9 cellular contexts compared by ENCODE assay signal in the genomic region with DNA sequence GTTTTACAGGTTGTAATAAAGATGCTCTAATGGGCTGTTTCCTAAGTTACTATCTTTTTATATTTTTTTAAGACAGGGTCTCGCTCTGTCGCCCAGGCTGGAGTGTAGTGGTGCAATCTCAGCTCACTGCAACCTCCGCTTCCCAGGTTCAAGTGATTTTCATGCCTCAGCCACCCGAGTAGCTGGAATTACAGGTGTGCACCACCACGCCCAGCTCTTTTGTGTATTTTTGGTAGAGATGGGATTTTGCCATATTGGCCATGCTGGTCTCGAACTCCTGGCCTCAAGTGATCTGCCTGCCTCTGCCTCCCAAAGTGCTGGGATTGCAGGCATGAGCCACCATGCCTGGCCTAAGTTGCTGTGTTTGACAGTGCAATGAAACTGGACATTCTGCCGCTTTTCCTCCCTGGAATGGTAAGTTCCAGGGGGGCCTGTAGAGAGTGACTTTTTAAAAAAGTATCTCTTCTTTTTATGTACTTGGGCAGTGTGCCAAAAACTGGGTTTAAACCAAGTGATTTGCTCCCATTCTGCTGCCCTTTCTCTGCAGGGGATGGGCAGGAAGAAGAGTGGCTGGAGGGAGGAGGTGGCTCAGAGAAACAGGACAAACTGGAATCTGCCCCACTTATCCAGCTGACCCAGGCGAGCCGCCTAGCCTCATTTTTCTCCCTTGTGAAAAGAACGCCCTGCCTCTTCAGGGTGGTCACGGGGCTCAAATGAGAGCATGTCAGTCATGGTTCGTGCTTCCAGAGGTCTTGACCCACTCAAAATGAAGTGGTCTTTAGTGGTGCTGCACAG. TPM values are rescaled to one million over a fixed set of nuclear protein-coding genes. Genes with fewer than 3 reads are reported as not detected.
A peak's percentile ranks its signal among the peaks of the same experiment; 100 is the strongest.
DNase-seq lines count a peak whose midpoint lies in the region; ATAC-seq and TF ChIP-seq lines count a peak whose summit lies in the region.
"Had no signal": no experiment of that assay in that cellular context is flagged by ENCODE, and none has a peak within 500 bp of the region (broad histone marks: within the 10 kb centered on the region; RNA-seq: fewer than 3 reads in every experiment).

No MANE protein-coding gene starts in this region.

- no peaks in the 10 kb centered on the region for H3K9me3 Mint-ChIP-seq in progenitor cell of endocrine pancreas (ENCODE audit: low read depth)

- TF ChIP-seq CTCF in progenitor cell of endocrine pancreas (IDR thresholded peaks at IDR 0.05; ENCODE audit: unreplicated experiment) (no peak), right lobe of liver (IDR thresholded peaks at IDR 0.05) (no peak)

- no peaks in the 10 kb centered on the region for H3K9me3 ChIP-seq in right lobe of liver

- ATAC-seq in right lobe of liver, result no peak

- H3K4me1 ChIP-seq in right lobe of liver, result peaks cover 0 to 8% (median 2%) of the 10 kb centered on the region in 4 donors

- intact Hi-C loops in right lobe of liver (cut with DNase I), result no loop called here

- H3K4me3 ChIP-seq in right lobe of liver, result no peak overlapping the region

- 85% methylated on average over 11 of the region's 12 CpGs for WGBS in right lobe of liver (ENCODE audit: insufficient coverage, low coverage, low lambda C conversion rate, missing lambda C conversion rate)

- H3K27me3 Mint-ChIP-seq in progenitor cell of endocrine pancreas, result no peaks in the 10 kb centered on the region

- peak overlapping the region; percentile 66 for H3K27ac Mint-ChIP-seq in progenitor cell of endocrine pancreas

- no peak overlapping the region for H3K27ac ChIP-seq in right lobe of liver
- H3K27ac ChIP-seq: 22Rv1 had no signal

- H3K27me3 ChIP-seq in right lobe of liver, result no peaks in the 10 kb centered on the region

- no peak for TF ChIP-seq POLR2A in right lobe of liver (IDR thresholded peaks at IDR 0.05)

- peak; percentile 43 to 80 (median 77) for DNase-seq in NCI-H1417 (lab: John Stamatoyannopoulos, UW)
- DNase-seq in NCI-H1417 treated with DMSO at 0.1 percent for 48 hours (lab: John Stamatoyannopoulos, UW), result no peak
- peak; percentile 95 for DNase-seq in NCI-H748 (lab: John Stamatoyannopoulos, UW; ENCODE audit: unreplicated experiment)
- peak; percentile 65 for DNase-seq in epidermal melanocyte (ENCODE audit: insufficient read length, low spot score)
- DNase-seq in progenitor cell of endocrine pancreas (ENCODE audit: low spot score, unreplicated experiment), result no peak
- DNase-seq in HCEC 1CT, result no peak
- no peak for DNase-seq in KG1 (lab: John Stamatoyannopoulos, UW)
- no peak for DNase-seq in right lobe of liver

- peaks cover 24% of the 10 kb centered on the region for H3K36me3 Mint-ChIP-seq in progenitor cell of endocrine pancreas (ENCODE audit: insufficient read depth)

- peaks cover 0 to 11% (median 0%) of the 10 kb centered on the region in 4 donors for H3K36me3 ChIP-seq in right lobe of liver

- peak overlapping the region; percentile 74 for H3K4me3 Mint-ChIP-seq in progenitor cell of endocrine pancreas (ENCODE audit: low read depth)

- peaks cover 38% of the 10 kb centered on the region for H3K4me1 Mint-ChIP-seq in progenitor cell of endocrine pancreas (ENCODE audit: low read depth)

RNA-seq across cellular contexts. Expression of gene SLC37A1, which starts 2.3 kb away (rescaled TPM):
- 58.4 and 60.2 TPM in 2 replicates for total RNA-seq in progenitor cell of endocrine pancreas
- 10 to 100 TPM in 1 of 6 experiments, 1 to 10 TPM in 5; 2.5 to 10.8 (median 6.2) TPM for total RNA-seq in right lobe of liver

RNA-seq across cellular contexts. Expression of gene RSPH1, which starts 19.9 kb away (rescaled TPM):
- total RNA-seq in progenitor cell of endocrine pancreas (4.4 and 7.1 TPM in 2 replicates), right lobe of liver (under 1 TPM in 5 of 6 experiments, not detected in 1; 0.18 to 0.55 (median 0.22) TPM)

Comparison
In these comparisons a context has a peak if more than half of its experiments do, and no peak if none do; other contexts are left out.
1. DNase-seq: peak in NCI-H1417 (3 of 3), NCI-H748 (single experiment) and epidermal melanocyte (single experiment); none in NCI-H1417 treated with DMSO at 0.1 percent for 48 hours (single experiment), progenitor cell of endocrine pancreas (single experiment), HCEC 1CT (single experiment), KG1 (single experiment) and right lobe of liver (0 of 3).